ENCODE assay signal across 18 cellular contexts in genomic region chr1:227399152-227399730, GRCh38.
DNase-seq lines count a peak whose midpoint lies in the region; ATAC-seq, FAIRE-seq and TF ChIP-seq lines count a peak whose summit lies in the region.
"Had no signal": no experiment of that assay in that cellular context is flagged by ENCODE, and none has a peak within 500 bp of the region (broad histone marks: within the 10 kb centered on the region; RNA-seq: fewer than 3 reads in every experiment).

No MANE protein-coding gene starts in this region.

- CTCF ChIA-PET in K562 (lab: Yijun Ruan, JAX; ENCODE audit: low intra/inter-chr PET ratio), result no interaction called here

- no peak overlapping the region for H3K4me2 ChIP-seq in K562 (ENCODE audit: insufficient read depth, low read length)
- H3K4me2 ChIP-seq: GM23338 had no signal

- H3K27ac ChIP-seq in K562 (ENCODE audit: extremely low read depth, low read depth, low read length), result no peak overlapping the region
- H3K27ac ChIP-seq in WERI-Rb-1, result no peak overlapping the region

- no peaks in the 10 kb centered on the region for H3K9me1 ChIP-seq in K562 (ENCODE audit: control insufficient read depth, insufficient read depth, low read length)

- POLR2A ChIA-PET in K562 (lab: Yijun Ruan, JAX), result no interaction called here

- TF ChIP-seq RAD21 in K562 (CRISPR knock-in tag; conservative IDR thresholded peaks at IDR 0.05 in 1 of 2, IDR thresholded peaks at IDR 0.05 in 1 of 2), result no peak

- H3K27me3 ChIP-seq in K562 (ENCODE audit: control insufficient read depth in 2 of 2, insufficient read depth in 2 of 2, low read length in 2 of 2) (no peaks in the 10 kb centered on the region), WERI-Rb-1 (ENCODE audit: insufficient read depth, low read depth, severe bottlenecking) (no peaks in the 10 kb centered on the region)

- H3K36me3 ChIP-seq in K562 (ENCODE audit: control insufficient read depth, insufficient read depth, low read length), result no peaks in the 10 kb centered on the region
- no peaks in the 10 kb centered on the region for H3K36me3 ChIP-seq in WERI-Rb-1

- H3K9ac ChIP-seq in K562 (ENCODE audit: insufficient read depth in 1 of 2, low read depth in 2 of 2, low read length in 2 of 2), result no peak overlapping the region

- H2AFZ ChIP-seq in K562 (ENCODE audit: low read depth, low read length), result peak overlapping the region; percentile 5; the same call in 1 of the 2 replicates
- H2AFZ ChIP-seq: GM23338 had no signal

- no peak for TF ChIP-seq EP300 in K562 (IDR thresholded peaks at IDR 0.05; ENCODE audit: low read length)

- FAIRE-seq in K562 (lab: Jason Lieb, UNC) (no peak), urothelium cell line (lab: Jason Lieb, UNC) (peak; percentile 59)
- FAIRE-seq: G401.6, GM12892, GM19239 had no signal

- TF ChIP-seq POLR2A in K562 (conservative IDR thresholded peaks at IDR 0.05), result no peak

- ATAC-seq in K562, result no peak
- no peak for ATAC-seq in GM18873 (IDR thresholded peaks at IDR 0.05; ENCODE audit: low FRiP score, unreplicated experiment)
- ATAC-seq in GM21360 (IDR thresholded peaks at IDR 0.05; ENCODE audit: unreplicated experiment), result no peak
- ATAC-seq: GM23338 had no signal

- H3K79me2 ChIP-seq in K562 (ENCODE audit: control insufficient read depth, insufficient read depth, low read length), result no peaks in the 10 kb centered on the region

- 69% methylated on average over 4 of the region's 4 CpGs for WGBS in K562 (ENCODE audit: insufficient coverage, low coverage, missing lambda C conversion rate)

- no TSS peak for BruUV-seq in K562 (replicated peaks; lab: Mats Ljungman, UMichigan)

- no peak for TF ChIP-seq CTCF in LNCaP clone FGC (IDR thresholded peaks at IDR 0.05; ENCODE audit: control insufficient read depth, extremely low read depth, insufficient read depth)
- no peak for TF ChIP-seq CTCF in K562 (IDR thresholded peaks at IDR 0.05 in 2 of 3, conservative IDR thresholded peaks at IDR 0.05 in 1 of 3; ENCODE audit: insufficient read depth in 2 of 3, low read depth in 1 of 3, low read length in 3 of 3)
- no peak for TF ChIP-seq CTCF in WERI-Rb-1 (IDR thresholded peaks at IDR 0.05; ENCODE audit: low read depth, low read length)

- H3K4me1 ChIP-seq in K562 (replicated peaks in 1 of 2; ENCODE audit: control insufficient read depth in 2 of 2, insufficient read depth in 2 of 2, low read length in 2 of 2), result peaks cover 12 to 30% of the 10 kb centered on the region in 2 experiments

- in situ Hi-C loops in K562 (cut with MboI), result no loop called here

- DNase-seq in LNCaP clone FGC (ENCODE audit: low read depth) (peak; percentile 43), K562 (ENCODE audit: extremely low read depth in 1 of 4, low spot score in 3 of 4) (no peak), urothelium cell line (ENCODE audit: low spot score) (no peak), WERI-Rb-1 (no peak)
- DNase-seq: C1 segment of cervical spinal cord; Calu3; CD4-positive, alpha-beta memory T cell; COR-L47; DMS153; DND-41; H9; HFFc6 had no signal

- intact Hi-C loops in K562 (cut with micrococcal nuclease), result no loop called here

- no peaks in the 10 kb centered on the region for H3K9me3 ChIP-seq in K562 (replicated peaks; ENCODE audit: control insufficient read depth, insufficient read depth, low read depth, low read length)
- no peaks in the 10 kb centered on the region for H3K9me3 ChIP-seq in WERI-Rb-1 (ENCODE audit: severe bottlenecking)

- H4K20me1 ChIP-seq in K562 (replicated peaks; ENCODE audit: control insufficient read depth, insufficient read depth, low read length), result no peaks in the 10 kb centered on the region

- H3K4me3 ChIP-seq in LNCaP clone FGC (ENCODE audit: low read depth, low read length) (no peak overlapping the region), K562 (no peak overlapping the region), WERI-Rb-1 (ENCODE audit: low read depth, low read length) (no peak overlapping the region)
- H3K4me3 ChIP-seq: GM23338 had no signal

TF ChIP-seq in K562, 482 proteins besides CTCF, POLR2A, EP300 and RAD21 (continues in another document):
- TF ChIP-seq, protein P1, sequence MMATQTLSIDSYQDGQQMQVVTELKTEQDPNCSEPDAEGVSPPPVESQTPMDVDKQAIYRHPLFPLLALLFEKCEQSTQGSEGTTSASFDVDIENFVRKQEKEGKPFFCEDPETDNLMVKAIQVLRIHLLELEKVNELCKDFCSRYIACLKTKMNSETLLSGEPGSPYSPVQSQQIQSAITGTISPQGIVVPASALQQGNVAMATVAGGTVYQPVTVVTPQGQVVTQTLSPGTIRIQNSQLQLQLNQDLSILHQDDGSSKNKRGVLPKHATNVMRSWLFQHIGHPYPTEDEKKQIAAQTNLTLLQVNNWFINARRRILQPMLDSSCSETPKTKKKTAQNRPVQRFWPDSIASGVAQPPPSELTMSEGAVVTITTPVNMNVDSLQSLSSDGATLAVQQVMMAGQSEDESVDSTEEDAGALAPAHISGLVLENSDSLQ (IDR thresholded peaks at IDR 0.05), result peak; percentile 83
- peak; percentile 41 for TF ChIP-seq ZNF316 (IDR thresholded peaks at IDR 0.05)
- no peak for TF ChIP-seq KHSRP (IDR thresholded peaks at IDR 0.05)
- TF ChIP-seq ZNF318 (IDR thresholded peaks at IDR 0.05; ENCODE audit: borderline replicate concordance in 1 of 2, low read depth in 1 of 2), result no peak
- peak; percentile 83 for TF ChIP-seq MEIS2 (IDR thresholded peaks at IDR 0.05; ENCODE audit: partially characterized antibody)
- TF ChIP-seq C11orf30 (IDR thresholded peaks at IDR 0.05; ENCODE audit: low read depth), result 0 out of 2 replicates have a peak, but pooled peaks have one; percentile 4
